ENCODE assay signal across 1 cellular context in genomic region chr2:231227309-231228162, GRCh38.
A peak's percentile ranks its signal among the peaks of the same experiment; 100 is the strongest.
TF ChIP-seq lines count a peak whose summit lies in the region.

No MANE protein-coding gene starts in this region.

TF ChIP-seq in GM12878, 131 proteins besides CTCF, POLR2A, EP300 and RAD21 (continued from another document and continues in another):
- TF ChIP-seq, protein P1, sequence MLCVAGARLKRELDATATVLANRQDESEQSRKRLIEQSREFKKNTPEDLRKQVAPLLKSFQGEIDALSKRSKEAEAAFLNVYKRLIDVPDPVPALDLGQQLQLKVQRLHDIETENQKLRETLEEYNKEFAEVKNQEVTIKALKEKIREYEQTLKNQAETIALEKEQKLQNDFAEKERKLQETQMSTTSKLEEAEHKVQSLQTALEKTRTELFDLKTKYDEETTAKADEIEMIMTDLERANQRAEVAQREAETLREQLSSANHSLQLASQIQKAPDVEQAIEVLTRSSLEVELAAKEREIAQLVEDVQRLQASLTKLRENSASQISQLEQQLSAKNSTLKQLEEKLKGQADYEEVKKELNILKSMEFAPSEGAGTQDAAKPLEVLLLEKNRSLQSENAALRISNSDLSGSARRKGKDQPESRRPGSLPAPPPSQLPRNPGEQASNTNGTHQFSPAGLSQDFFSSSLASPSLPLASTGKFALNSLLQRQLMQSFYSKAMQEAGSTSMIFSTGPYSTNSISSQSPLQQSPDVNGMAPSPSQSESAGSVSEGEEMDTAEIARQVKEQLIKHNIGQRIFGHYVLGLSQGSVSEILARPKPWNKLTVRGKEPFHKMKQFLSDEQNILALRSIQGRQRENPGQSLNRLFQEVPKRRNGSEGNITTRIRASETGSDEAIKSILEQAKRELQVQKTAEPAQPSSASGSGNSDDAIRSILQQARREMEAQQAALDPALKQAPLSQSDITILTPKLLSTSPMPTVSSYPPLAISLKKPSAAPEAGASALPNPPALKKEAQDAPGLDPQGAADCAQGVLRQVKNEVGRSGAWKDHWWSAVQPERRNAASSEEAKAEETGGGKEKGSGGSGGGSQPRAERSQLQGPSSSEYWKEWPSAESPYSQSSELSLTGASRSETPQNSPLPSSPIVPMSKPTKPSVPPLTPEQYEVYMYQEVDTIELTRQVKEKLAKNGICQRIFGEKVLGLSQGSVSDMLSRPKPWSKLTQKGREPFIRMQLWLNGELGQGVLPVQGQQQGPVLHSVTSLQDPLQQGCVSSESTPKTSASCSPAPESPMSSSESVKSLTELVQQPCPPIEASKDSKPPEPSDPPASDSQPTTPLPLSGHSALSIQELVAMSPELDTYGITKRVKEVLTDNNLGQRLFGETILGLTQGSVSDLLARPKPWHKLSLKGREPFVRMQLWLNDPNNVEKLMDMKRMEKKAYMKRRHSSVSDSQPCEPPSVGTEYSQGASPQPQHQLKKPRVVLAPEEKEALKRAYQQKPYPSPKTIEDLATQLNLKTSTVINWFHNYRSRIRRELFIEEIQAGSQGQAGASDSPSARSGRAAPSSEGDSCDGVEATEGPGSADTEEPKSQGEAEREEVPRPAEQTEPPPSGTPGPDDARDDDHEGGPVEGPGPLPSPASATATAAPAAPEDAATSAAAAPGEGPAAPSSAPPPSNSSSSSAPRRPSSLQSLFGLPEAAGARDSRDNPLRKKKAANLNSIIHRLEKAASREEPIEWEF (IDR thresholded peaks at IDR 0.05; ENCODE audit: insufficient replicate concordance, low read depth, low read length), result no peak
- TF ChIP-seq WRNIP1 (IDR thresholded peaks at IDR 0.05; ENCODE audit: borderline replicate concordance, low read depth, low read length) (no peak), BACH1 (IDR thresholded peaks at IDR 0.05; ENCODE audit: borderline replicate concordance) (peak; percentile 65; the same call in 1 of the 2 replicates), PAX8 (IDR thresholded peaks at IDR 0.05) (no peak), ELK1 (IDR thresholded peaks at IDR 0.05; ENCODE audit: low read depth, low read length) (no peak), BHLHE40 (IDR thresholded peaks at IDR 0.05; ENCODE audit: borderline replicate concordance in 1 of 2, low read depth in 2 of 2, low read length in 1 of 2) (0 out of 4 replicates have a peak, but pooled peaks of 1 of the 2 experiments have one; percentile 15), ETV6 (conservative IDR thresholded peaks at IDR 0.05 in 1 of 2, IDR thresholded peaks at IDR 0.05 in 1 of 2; ENCODE audit: borderline replicate concordance in 1 of 2, low read depth in 1 of 2) (0 out of 4 replicates have a peak, but pooled peaks of 1 of the 2 experiments have one; percentile 44), EED (IDR thresholded peaks at IDR 0.05; ENCODE audit: low read depth) (peak; percentile 36; the same call in 1 of the 2 replicates), RUNX3 (IDR thresholded peaks at IDR 0.05; ENCODE audit: low read length) (peak; percentile 23; the same call in 1 of the 2 replicates), IRF4 (IDR thresholded peaks at IDR 0.05; ENCODE audit: low read depth, low read length) (0 out of 2 replicates have a peak, but pooled peaks have one; percentile 31), PML (IDR thresholded peaks at IDR 0.05; ENCODE audit: low read length) (0 out of 2 replicates have a peak, but pooled peaks have one; percentile 50), ZSCAN29 (IDR thresholded peaks at IDR 0.05) (no peak), ZNF592 (IDR thresholded peaks at IDR 0.05) (peak; percentile 90), FOXM1 (IDR thresholded peaks at IDR 0.05; ENCODE audit: low read depth, low read length) (no peak), DPF2 (IDR thresholded peaks at IDR 0.05) (no peak), ESRRA (IDR thresholded peaks at IDR 0.05; ENCODE audit: low read length) (no peak), MEF2A (IDR thresholded peaks at IDR 0.05; ENCODE audit: insufficient read depth, low read depth, low read length) (no peak), HDAC6 (IDR thresholded peaks at IDR 0.05; ENCODE audit: unreplicated experiment) (no peak), ZNF24 (IDR thresholded peaks at IDR 0.05) (no peak), ZNF687 (IDR thresholded peaks at IDR 0.05) (peak; percentile 72), MTA3 (IDR thresholded peaks at IDR 0.05; ENCODE audit: borderline replicate concordance, low read length) (no peak; the same call in 1 of the 2 replicates), YBX1 (IDR thresholded peaks at IDR 0.05) (no peak), RELB (IDR thresholded peaks at IDR 0.05; ENCODE audit: low read depth) (no peak)
- TF ChIP-seq, protein P2, sequence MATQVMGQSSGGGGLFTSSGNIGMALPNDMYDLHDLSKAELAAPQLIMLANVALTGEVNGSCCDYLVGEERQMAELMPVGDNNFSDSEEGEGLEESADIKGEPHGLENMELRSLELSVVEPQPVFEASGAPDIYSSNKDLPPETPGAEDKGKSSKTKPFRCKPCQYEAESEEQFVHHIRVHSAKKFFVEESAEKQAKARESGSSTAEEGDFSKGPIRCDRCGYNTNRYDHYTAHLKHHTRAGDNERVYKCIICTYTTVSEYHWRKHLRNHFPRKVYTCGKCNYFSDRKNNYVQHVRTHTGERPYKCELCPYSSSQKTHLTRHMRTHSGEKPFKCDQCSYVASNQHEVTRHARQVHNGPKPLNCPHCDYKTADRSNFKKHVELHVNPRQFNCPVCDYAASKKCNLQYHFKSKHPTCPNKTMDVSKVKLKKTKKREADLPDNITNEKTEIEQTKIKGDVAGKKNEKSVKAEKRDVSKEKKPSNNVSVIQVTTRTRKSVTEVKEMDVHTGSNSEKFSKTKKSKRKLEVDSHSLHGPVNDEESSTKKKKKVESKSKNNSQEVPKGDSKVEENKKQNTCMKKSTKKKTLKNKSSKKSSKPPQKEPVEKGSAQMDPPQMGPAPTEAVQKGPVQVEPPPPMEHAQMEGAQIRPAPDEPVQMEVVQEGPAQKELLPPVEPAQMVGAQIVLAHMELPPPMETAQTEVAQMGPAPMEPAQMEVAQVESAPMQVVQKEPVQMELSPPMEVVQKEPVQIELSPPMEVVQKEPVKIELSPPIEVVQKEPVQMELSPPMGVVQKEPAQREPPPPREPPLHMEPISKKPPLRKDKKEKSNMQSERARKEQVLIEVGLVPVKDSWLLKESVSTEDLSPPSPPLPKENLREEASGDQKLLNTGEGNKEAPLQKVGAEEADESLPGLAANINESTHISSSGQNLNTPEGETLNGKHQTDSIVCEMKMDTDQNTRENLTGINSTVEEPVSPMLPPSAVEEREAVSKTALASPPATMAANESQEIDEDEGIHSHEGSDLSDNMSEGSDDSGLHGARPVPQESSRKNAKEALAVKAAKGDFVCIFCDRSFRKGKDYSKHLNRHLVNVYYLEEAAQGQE (IDR thresholded peaks at IDR 0.05; ENCODE audit: low read depth, low read length), result no peak
- TF ChIP-seq, protein P3, sequence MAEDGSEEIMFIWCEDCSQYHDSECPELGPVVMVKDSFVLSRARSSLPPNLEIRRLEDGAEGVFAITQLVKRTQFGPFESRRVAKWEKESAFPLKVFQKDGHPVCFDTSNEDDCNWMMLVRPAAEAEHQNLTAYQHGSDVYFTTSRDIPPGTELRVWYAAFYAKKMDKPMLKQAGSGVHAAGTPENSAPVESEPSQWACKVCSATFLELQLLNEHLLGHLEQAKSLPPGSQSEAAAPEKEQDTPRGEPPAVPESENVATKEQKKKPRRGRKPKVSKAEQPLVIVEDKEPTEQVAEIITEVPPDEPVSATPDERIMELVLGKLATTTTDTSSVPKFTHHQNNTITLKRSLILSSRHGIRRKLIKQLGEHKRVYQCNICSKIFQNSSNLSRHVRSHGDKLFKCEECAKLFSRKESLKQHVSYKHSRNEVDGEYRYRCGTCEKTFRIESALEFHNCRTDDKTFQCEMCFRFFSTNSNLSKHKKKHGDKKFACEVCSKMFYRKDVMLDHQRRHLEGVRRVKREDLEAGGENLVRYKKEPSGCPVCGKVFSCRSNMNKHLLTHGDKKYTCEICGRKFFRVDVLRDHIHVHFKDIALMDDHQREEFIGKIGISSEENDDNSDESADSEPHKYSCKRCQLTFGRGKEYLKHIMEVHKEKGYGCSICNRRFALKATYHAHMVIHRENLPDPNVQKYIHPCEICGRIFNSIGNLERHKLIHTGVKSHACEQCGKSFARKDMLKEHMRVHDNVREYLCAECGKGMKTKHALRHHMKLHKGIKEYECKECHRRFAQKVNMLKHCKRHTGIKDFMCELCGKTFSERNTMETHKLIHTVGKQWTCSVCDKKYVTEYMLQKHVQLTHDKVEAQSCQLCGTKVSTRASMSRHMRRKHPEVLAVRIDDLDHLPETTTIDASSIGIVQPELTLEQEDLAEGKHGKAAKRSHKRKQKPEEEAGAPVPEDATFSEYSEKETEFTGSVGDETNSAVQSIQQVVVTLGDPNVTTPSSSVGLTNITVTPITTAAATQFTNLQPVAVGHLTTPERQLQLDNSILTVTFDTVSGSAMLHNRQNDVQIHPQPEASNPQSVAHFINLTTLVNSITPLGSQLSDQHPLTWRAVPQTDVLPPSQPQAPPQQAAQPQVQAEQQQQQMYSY (CRISPR knock-in tag; IDR thresholded peaks at IDR 0.05), result peak; percentile 84
- TF ChIP-seq, protein P4, sequence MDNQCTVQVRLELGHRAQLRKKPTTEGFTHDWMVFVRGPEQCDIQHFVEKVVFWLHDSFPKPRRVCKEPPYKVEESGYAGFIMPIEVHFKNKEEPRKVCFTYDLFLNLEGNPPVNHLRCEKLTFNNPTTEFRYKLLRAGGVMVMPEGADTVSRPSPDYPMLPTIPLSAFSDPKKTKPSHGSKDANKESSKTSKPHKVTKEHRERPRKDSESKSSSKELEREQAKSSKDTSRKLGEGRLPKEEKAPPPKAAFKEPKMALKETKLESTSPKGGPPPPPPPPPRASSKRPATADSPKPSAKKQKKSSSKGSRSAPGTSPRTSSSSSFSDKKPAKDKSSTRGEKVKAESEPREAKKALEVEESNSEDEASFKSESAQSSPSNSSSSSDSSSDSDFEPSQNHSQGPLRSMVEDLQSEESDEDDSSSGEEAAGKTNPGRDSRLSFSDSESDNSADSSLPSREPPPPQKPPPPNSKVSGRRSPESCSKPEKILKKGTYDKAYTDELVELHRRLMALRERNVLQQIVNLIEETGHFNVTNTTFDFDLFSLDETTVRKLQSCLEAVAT (IDR thresholded peaks at IDR 0.05), result no peak
